Comparison of ENCODE assay signal across 1 cellular context in the genomic region with DNA sequence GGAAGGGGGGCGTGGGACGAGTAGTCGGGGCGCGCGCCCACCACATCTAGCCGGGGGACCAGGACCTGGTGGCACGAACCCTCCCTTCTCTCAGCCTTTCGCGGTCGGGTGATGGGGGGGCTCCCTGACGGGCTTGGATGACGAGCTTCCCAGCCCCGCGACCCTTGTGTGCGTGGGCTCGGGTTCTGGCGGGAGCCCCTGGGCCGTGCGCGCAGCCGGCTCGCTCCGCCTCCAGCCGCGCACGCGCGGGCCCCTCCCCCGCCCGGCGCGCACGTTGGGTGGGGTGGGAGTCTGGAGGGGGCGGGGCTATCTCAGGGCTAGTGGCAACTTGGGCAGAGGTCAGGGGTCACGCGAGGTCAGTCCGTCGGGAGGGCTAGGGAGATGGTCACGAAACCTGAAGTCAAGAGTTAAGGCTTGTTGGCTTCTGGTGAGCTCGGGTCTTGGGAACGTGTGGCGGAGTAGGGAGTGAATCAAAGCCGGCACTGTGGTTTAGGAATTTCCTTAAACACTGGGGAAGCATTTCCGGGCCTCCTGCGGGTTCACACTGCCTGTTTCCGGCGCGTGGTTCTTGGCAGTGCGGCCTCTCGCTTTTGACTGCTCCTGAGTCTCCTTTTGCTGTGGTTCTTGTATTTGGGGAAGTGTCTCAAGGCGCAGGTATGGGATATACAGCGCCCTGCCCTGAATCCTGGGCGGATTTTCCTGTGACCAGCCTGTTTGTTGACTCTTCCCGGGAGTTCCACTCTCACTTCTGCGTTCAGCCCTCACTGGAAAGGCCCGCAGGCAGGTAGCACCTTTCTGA.
TF ChIP-seq lines count a peak whose summit lies in the region.

A gene (plus strand): TSS at position 356 of the 799 bp plus-strand sequence. CDS start 1,654 bp downstream, outside the sequence.

TF ChIP-seq in GM23338, 12 proteins besides CTCF, POLR2A, EP300 and RAD21 (continued from another document):
- TF ChIP-seq, protein P1, sequence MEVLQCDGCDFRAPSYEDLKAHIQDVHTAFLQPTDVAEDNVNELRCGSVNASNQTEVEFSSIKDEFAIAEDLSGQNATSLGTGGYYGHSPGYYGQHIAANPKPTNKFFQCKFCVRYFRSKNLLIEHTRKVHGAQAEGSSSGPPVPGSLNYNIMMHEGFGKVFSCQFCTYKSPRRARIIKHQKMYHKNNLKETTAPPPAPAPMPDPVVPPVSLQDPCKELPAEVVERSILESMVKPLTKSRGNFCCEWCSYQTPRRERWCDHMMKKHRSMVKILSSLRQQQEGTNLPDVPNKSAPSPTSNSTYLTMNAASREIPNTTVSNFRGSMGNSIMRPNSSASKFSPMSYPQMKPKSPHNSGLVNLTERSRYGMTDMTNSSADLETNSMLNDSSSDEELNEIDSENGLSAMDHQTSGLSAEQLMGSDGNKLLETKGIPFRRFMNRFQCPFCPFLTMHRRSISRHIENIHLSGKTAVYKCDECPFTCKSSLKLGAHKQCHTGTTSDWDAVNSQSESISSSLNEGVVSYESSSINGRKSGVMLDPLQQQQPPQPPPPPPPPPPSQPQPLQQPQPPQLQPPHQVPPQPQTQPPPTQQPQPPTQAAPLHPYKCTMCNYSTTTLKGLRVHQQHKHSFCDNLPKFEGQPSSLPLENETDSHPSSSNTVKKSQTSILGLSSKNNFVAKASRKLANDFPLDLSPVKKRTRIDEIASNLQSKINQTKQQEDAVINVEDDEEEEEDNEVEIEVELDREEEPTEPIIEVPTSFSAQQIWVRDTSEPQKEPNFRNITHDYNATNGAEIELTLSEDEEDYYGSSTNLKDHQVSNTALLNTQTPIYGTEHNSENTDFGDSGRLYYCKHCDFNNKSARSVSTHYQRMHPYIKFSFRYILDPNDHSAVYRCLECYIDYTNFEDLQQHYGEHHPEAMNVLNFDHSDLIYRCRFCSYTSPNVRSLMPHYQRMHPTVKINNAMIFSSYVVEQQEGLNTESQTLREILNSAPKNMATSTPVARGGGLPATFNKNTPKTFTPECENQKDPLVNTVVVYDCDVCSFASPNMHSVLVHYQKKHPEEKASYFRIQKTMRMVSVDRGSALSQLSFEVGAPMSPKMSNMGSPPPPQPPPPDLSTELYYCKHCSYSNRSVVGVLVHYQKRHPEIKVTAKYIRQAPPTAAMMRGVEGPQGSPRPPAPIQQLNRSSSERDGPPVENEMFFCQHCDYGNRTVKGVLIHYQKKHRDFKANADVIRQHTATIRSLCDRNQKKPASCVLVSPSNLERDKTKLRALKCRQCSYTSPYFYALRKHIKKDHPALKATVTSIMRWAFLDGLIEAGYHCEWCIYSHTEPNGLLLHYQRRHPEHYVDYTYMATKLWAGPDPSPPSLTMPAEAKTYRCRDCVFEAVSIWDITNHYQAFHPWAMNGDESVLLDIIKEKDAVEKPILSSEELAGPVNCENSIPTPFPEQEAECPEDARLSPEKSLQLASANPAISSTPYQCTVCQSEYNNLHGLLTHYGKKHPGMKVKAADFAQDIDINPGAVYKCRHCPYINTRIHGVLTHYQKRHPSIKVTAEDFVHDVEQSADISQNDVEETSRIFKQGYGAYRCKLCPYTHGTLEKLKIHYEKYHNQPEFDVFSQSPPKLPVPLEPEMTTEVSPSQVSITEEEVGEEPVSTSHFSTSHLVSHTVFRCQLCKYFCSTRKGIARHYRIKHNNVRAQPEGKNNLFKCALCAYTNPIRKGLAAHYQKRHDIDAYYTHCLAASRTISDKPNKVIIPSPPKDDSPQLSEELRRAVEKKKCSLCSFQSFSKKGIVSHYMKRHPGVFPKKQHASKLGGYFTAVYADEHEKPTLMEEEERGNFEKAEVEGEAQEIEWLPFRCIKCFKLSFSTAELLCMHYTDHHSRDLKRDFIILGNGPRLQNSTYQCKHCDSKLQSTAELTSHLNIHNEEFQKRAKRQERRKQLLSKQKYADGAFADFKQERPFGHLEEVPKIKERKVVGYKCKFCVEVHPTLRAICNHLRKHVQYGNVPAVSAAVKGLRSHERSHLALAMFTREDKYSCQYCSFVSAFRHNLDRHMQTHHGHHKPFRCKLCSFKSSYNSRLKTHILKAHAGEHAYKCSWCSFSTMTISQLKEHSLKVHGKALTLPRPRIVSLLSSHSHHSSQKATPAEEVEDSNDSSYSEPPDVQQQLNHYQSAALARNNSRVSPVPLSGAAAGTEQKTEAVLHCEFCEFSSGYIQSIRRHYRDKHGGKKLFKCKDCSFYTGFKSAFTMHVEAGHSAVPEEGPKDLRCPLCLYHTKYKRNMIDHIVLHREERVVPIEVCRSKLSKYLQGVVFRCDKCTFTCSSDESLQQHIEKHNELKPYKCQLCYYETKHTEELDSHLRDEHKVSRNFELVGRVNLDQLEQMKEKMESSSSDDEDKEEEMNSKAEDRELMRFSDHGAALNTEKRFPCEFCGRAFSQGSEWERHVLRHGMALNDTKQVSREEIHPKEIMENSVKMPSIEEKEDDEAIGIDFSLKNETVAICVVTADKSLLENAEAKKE (CRISPR knock-in tag; IDR thresholded peaks at IDR 0.05), result no peak
- TF ChIP-seq STAT1 (IDR thresholded peaks at IDR 0.05; ENCODE audit: unreplicated experiment) (no peak), EZH2 (IDR thresholded peaks at IDR 0.05; ENCODE audit: low read depth, unreplicated experiment) (no peak), NANOG (IDR thresholded peaks at IDR 0.05; ENCODE audit: borderline replicate concordance) (no peak), CREB1 (CRISPR knock-in tag; IDR thresholded peaks at IDR 0.05; ENCODE audit: low read depth) (peak; percentile 51), ZNF114 (CRISPR knock-in tag; IDR thresholded peaks at IDR 0.05) (no peak), ZNF331 (CRISPR knock-in tag; IDR thresholded peaks at IDR 0.05; ENCODE audit: low read depth) (no peak), JUNB (IDR thresholded peaks at IDR 0.05; ENCODE audit: unreplicated experiment) (no peak)
